20 cellular contexts compared by ENCODE assay signal in the genomic region with DNA sequence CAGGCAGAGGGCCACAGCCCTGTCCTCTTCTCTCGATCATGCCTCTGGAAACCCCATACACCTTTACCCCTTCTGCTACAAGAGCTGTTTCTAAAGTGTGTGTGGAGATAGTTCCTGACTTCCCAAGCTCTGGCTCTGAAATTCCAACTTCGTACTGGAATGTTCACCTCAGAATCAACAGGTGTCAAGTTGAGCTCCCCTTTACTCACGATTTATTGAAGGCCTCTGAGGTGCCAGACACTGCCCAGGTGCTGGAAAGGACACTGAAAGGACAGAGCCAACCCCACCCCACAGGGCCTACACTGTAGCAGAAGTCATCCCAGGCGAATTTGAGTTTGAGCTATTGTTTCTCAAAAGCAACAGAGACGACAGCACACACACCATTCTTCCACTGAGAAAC.
A peak's percentile ranks its signal among the peaks of the same experiment; 100 is the strongest.
DNase-seq lines count a peak whose midpoint lies in the region; ATAC-seq and TF ChIP-seq lines count a peak whose summit lies in the region.
"Had no signal": no experiment of that assay in that cellular context is flagged by ENCODE, and none has a peak within 500 bp of the region (broad histone marks: within the 10 kb centered on the region; RNA-seq: fewer than 3 reads in every experiment).

No MANE protein-coding gene starts in this region.

- no peak for DNase-seq in activated CD4-positive, alpha-beta T cell treated with anti-CD3 and anti-CD28 coated beads for 36 hours
- no peak for DNase-seq in activated CD4-positive, alpha-beta T cell treated with anti-CD3 and anti-CD28 coated beads for 1 hour
- no peak for DNase-seq in central memory CD8-positive, alpha-beta T cell (ENCODE audit: low spot score in 2 of 2)
- DNase-seq in progenitor cell of endocrine pancreas (ENCODE audit: low spot score, unreplicated experiment) (no peak), NCI-H1092 (lab: John Stamatoyannopoulos, UW) (no peak), NCI-H1105 (lab: John Stamatoyannopoulos, UW) (no peak), HAP-1 (ENCODE audit: low spot score in 2 of 2) (no peak)
- DNase-seq: amygdala; central memory CD4-positive, alpha-beta T cell; effector CD8-positive, alpha-beta T cell; heart right ventricle; islet precursor cell; NCI-H2171; OCI-M1; psoas muscle; SIG-M5; tibial artery had no signal

- H3K9me3 Mint-ChIP-seq in activated CD4-positive, alpha-beta T cell treated with anti-CD3 and anti-CD28 coated beads for 36 hours (ENCODE audit: low read depth), result no peaks in the 10 kb centered on the region
- no peaks in the 10 kb centered on the region for H3K9me3 Mint-ChIP-seq in IgD-negative memory B cell
- H3K9me3 Mint-ChIP-seq in central memory CD8-positive, alpha-beta T cell, result no peaks in the 10 kb centered on the region
- H3K9me3 Mint-ChIP-seq in progenitor cell of endocrine pancreas (ENCODE audit: low read depth), result no peaks in the 10 kb centered on the region

- H3K4me3 ChIP-seq in HAP-1, result no peak overlapping the region
- H3K4me3 ChIP-seq: heart right ventricle, lung, psoas muscle, smooth muscle cell, tibial artery had no signal

- H3K4me1 Mint-ChIP-seq in activated CD4-positive, alpha-beta T cell treated with anti-CD3 and anti-CD28 coated beads for 36 hours, result peaks cover 72% of the 10 kb centered on the region
- peaks cover 25 to 50% (median 40%) of the 10 kb centered on the region in 3 donors for H3K4me1 Mint-ChIP-seq in IgD-negative memory B cell
- H3K4me1 Mint-ChIP-seq in central memory CD8-positive, alpha-beta T cell, result peaks cover 69% of the 10 kb centered on the region
- H3K4me1 Mint-ChIP-seq in progenitor cell of endocrine pancreas (ENCODE audit: low read depth), result peaks cover 13% of the 10 kb centered on the region

- in situ Hi-C loops in HAP-1 (cut with MboI; ENCODE audit: low sequenced_read_pairs), result no loop called here

- H3K36me3 ChIP-seq in HAP-1 (replicated peaks), result no peaks in the 10 kb centered on the region
- H3K36me3 ChIP-seq: tibial artery had no signal

- no peaks in the 10 kb centered on the region for H3K27me3 ChIP-seq in HAP-1 (ENCODE audit: low read depth)
- H3K27me3 ChIP-seq: heart right ventricle, tibial artery had no signal

- peak overlapping the region; percentile 67 for H3K27ac Mint-ChIP-seq in activated CD4-positive, alpha-beta T cell treated with anti-CD3 and anti-CD28 coated beads for 36 hours
- H3K27ac Mint-ChIP-seq in IgD-negative memory B cell, result peak overlapping the region; percentile 10 to 76 (median 24)
- peak overlapping the region; percentile 93 for H3K27ac Mint-ChIP-seq in central memory CD8-positive, alpha-beta T cell (ENCODE audit: low read depth)
- H3K27ac Mint-ChIP-seq in progenitor cell of endocrine pancreas, result peak overlapping the region; percentile 7

- no peaks in the 10 kb centered on the region for H3K9me3 ChIP-seq in HAP-1
- H3K9me3 ChIP-seq: heart right ventricle, psoas muscle, tibial artery had no signal

- H3K4me3 Mint-ChIP-seq in activated CD4-positive, alpha-beta T cell treated with anti-CD3 and anti-CD28 coated beads for 36 hours, result no peak overlapping the region
- H3K4me3 Mint-ChIP-seq in IgD-negative memory B cell, result peak overlapping the region in 1 of 4 donors; percentile 27
- no peak overlapping the region for H3K4me3 Mint-ChIP-seq in central memory CD8-positive, alpha-beta T cell
- H3K4me3 Mint-ChIP-seq in progenitor cell of endocrine pancreas (ENCODE audit: low read depth), result no peak overlapping the region

- H3K27me3 Mint-ChIP-seq in activated CD4-positive, alpha-beta T cell treated with anti-CD3 and anti-CD28 coated beads for 36 hours, result no peaks in the 10 kb centered on the region
- H3K27me3 Mint-ChIP-seq in IgD-negative memory B cell (no peaks in the 10 kb centered on the region), progenitor cell of endocrine pancreas (no peaks in the 10 kb centered on the region)
- no peaks in the 10 kb centered on the region for H3K27me3 Mint-ChIP-seq in central memory CD8-positive, alpha-beta T cell

- H3K36me3 Mint-ChIP-seq in activated CD4-positive, alpha-beta T cell treated with anti-CD3 and anti-CD28 coated beads for 36 hours (ENCODE audit: low read depth), result peaks cover 34% of the 10 kb centered on the region
- no peaks in the 10 kb centered on the region for H3K36me3 Mint-ChIP-seq in IgD-negative memory B cell
- H3K36me3 Mint-ChIP-seq in central memory CD8-positive, alpha-beta T cell (ENCODE audit: insufficient read depth), result peaks cover 34% of the 10 kb centered on the region
- H3K36me3 Mint-ChIP-seq in progenitor cell of endocrine pancreas (ENCODE audit: insufficient read depth), result peaks cover 7% of the 10 kb centered on the region

- no peak for TF ChIP-seq CTCF in progenitor cell of endocrine pancreas (IDR thresholded peaks at IDR 0.05; ENCODE audit: unreplicated experiment)

- H3K4me1 ChIP-seq in HAP-1, result peaks cover under 1% of the 10 kb centered on the region; the same call in 1 of the 2 replicates
- H3K4me1 ChIP-seq: psoas muscle had no signal

- intact Hi-C loops in activated CD4-positive, alpha-beta T cell treated with anti-CD3 and anti-CD28 coated beads for 36 hours (cut with DNase I, micrococcal nuclease), result loop anchor here (5.0 kb wide), 2 partner anchors 297 to 343 kb away; partner anchors contain the start of genes CDNF (in 1 of the 2), HSPA14 (in 1 of the 2) and MSANTD7 (in 1 of the 2)

- CTCF ChIA-PET in activated CD4-positive, alpha-beta T cell treated with anti-CD3 and anti-CD28 coated beads for 36 hours (lab: Charles Lee), result interaction anchor here (0.7 to 1.2 kb wide), 4 partner anchors 9 to 278 kb away, joined by 3 to 4 read pairs (median 3); no protein-coding TSS in a partner anchor

- POLR2A ChIA-PET in activated CD4-positive, alpha-beta T cell treated with anti-CD3 and anti-CD28 coated beads for 36 hours (lab: Charles Lee), result interaction anchor here (0.6 kb wide), 1 partner anchor 59 kb away, joined by 4 read pairs; no protein-coding TSS in a partner anchor

- ATAC-seq in activated CD4-positive, alpha-beta T cell treated with anti-CD3 and anti-CD28 coated beads for 36 hours, result no peak
- no peak for ATAC-seq in central memory CD8-positive, alpha-beta T cell (replicated peaks; ENCODE audit: extremely low read depth, poor library complexity, severe bottlenecking)
- ATAC-seq: heart right ventricle, psoas muscle had no signal

Comparison
In these comparisons a context has a peak if more than half of its experiments do, and no peak if none do; other contexts are left out.
1. H3K27ac Mint-ChIP-seq: peak in every context shown above with its lines; median percentile 93 in central memory CD8-positive, alpha-beta T cell; 67 in activated CD4-positive, alpha-beta T cell treated with anti-CD3 and anti-CD28 coated beads for 36 hours; 24 in IgD-negative memory B cell; 7 in progenitor cell of endocrine pancreas.